ENCODE assay signal across 1 cellular context in genomic region chr2:8806885-8807701, GRCh38.
TF ChIP-seq lines count a peak whose summit lies in the region.

No MANE protein-coding gene starts in this region.

TF ChIP-seq in HepG2, 621 proteins besides CTCF, POLR2A, EP300 and RAD21:
- TF ChIP-seq CHD2 (IDR thresholded peaks at IDR 0.05; ENCODE audit: low read depth, low read length), result no peak
- TF ChIP-seq BCL3 (CRISPR knock-in tag; IDR thresholded peaks at IDR 0.05), result no peak
- no peak for TF ChIP-seq ZNF44 (CRISPR knock-in tag; IDR thresholded peaks at IDR 0.05)
- TF ChIP-seq, protein P1, sequence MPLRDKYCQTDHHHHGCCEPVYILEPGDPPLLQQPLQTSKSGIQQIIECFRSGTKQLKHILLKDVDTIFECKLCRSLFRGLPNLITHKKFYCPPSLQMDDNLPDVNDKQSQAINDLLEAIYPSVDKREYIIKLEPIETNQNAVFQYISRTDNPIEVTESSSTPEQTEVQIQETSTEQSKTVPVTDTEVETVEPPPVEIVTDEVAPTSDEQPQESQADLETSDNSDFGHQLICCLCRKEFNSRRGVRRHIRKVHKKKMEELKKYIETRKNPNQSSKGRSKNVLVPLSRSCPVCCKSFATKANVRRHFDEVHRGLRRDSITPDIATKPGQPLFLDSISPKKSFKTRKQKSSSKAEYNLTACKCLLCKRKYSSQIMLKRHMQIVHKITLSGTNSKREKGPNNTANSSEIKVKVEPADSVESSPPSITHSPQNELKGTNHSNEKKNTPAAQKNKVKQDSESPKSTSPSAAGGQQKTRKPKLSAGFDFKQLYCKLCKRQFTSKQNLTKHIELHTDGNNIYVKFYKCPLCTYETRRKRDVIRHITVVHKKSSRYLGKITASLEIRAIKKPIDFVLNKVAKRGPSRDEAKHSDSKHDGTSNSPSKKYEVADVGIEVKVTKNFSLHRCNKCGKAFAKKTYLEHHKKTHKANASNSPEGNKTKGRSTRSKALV (CRISPR knock-in tag; IDR thresholded peaks at IDR 0.05), result no peak
- no peak for TF ChIP-seq TBX2 (CRISPR knock-in tag; IDR thresholded peaks at IDR 0.05; ENCODE audit: borderline replicate concordance)
- TF ChIP-seq ZNF136 (CRISPR knock-in tag; IDR thresholded peaks at IDR 0.05; ENCODE audit: low read depth), result no peak
- no peak for TF ChIP-seq ESRRA (CRISPR knock-in tag; IDR thresholded peaks at IDR 0.05; ENCODE audit: low read depth)
- TF ChIP-seq, protein P2, sequence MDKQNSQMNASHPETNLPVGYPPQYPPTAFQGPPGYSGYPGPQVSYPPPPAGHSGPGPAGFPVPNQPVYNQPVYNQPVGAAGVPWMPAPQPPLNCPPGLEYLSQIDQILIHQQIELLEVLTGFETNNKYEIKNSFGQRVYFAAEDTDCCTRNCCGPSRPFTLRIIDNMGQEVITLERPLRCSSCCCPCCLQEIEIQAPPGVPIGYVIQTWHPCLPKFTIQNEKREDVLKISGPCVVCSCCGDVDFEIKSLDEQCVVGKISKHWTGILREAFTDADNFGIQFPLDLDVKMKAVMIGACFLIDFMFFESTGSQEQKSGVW (CRISPR knock-in tag; IDR thresholded peaks at IDR 0.05; ENCODE audit: borderline replicate concordance), result no peak
- TF ChIP-seq MAFF (IDR thresholded peaks at IDR 0.05; ENCODE audit: low read depth, low read length), result 0 out of 2 replicates have a peak, but pooled peaks have one; percentile 8
- peak; percentile 21 to 36; a peak in 1 of 4 replicates for TF ChIP-seq MAFK (conservative IDR thresholded peaks at IDR 0.05 in 1 of 2, IDR thresholded peaks at IDR 0.05 in 1 of 2; ENCODE audit: low read length in 2 of 2)
- no peak for TF ChIP-seq IKZF4 (CRISPR knock-in tag; IDR thresholded peaks at IDR 0.05; ENCODE audit: borderline replicate concordance, low read depth, not compliant biosample characterization)
